Comparison of ENCODE assay signal across 1 cellular context in the genomic region with DNA sequence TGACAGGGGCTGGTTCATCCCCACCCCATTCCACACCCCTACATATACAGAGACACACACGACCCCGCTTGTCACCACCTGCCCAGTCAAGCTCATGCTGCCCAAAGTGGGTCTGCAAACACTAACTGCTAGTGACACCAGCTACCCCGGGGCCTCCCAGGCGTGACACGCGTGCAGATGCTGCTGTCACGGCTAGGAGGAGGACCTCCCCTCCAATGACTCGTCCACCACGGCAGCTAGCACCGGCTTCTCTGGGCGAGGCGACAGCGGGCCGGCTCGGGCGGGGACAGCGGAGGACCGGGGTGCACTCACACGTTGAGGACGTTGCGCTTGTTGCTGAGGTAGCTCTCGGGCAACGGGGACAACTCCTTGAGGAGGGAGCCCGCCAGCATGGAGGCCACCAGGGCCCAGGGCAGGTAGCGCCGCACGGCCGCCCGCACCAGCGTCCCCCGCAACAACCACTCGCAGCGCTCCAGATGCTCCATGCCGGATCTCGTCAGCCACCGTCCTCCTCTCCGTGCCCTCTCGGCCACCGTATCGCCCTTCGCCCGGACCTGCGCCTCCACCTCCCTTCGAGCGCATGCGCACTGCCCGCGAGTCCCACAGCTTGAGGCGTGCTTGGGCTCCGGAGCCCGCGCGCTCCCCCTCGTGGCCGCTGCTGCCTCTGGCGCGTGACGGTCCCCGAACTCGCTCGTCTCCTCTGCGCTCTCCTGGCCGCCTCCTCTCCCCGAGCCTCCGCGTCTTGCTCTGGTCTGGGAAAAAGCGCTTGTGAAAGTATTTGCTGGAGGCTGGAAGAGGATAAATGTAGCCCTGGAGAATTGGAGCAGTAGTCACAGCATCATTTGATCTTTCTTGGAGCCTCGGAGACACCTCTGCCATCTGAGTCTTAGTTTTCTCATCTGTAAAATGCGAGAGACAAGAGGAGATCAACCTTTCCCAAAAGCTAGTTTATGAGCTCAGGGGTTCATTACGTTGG.
TF ChIP-seq lines count a peak whose summit lies in the region.

A gene with protein sequence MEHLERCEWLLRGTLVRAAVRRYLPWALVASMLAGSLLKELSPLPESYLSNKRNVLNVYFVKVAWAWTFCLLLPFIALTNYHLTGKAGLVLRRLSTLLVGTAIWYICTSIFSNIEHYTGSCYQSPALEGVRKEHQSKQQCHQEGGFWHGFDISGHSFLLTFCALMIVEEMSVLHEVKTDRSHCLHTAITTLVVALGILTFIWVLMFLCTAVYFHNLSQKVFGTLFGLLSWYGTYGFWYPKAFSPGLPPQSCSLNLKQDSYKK (minus strand): TSS at position 539 of the 976 bp plus-strand sequence. CDS start 54 bp downstream, at position 485.

TF ChIP-seq in K562, 482 proteins besides CTCF, POLR2A, EP300 and RAD21 (continued from another document and continues in another):
- TF ChIP-seq, protein P1, sequence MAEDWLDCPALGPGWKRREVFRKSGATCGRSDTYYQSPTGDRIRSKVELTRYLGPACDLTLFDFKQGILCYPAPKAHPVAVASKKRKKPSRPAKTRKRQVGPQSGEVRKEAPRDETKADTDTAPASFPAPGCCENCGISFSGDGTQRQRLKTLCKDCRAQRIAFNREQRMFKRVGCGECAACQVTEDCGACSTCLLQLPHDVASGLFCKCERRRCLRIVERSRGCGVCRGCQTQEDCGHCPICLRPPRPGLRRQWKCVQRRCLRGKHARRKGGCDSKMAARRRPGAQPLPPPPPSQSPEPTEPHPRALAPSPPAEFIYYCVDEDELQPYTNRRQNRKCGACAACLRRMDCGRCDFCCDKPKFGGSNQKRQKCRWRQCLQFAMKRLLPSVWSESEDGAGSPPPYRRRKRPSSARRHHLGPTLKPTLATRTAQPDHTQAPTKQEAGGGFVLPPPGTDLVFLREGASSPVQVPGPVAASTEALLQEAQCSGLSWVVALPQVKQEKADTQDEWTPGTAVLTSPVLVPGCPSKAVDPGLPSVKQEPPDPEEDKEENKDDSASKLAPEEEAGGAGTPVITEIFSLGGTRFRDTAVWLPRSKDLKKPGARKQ (CRISPR knock-in tag; IDR thresholded peaks at IDR 0.05), result no peak
- no peak for TF ChIP-seq BCLAF1 (IDR thresholded peaks at IDR 0.05; ENCODE audit: borderline replicate concordance in 1 of 2, control insufficient read depth in 1 of 2, low read depth in 2 of 2, low read length in 1 of 2)
- TF ChIP-seq ZNF133 (CRISPR knock-in tag; IDR thresholded peaks at IDR 0.05), result no peak
- TF ChIP-seq FIP1L1 (IDR thresholded peaks at IDR 0.05; ENCODE audit: low read depth, low read length, poor library complexity, severe bottlenecking), result peak; percentile 79
- TF ChIP-seq SNIP1 (IDR thresholded peaks at IDR 0.05; ENCODE audit: low read depth), result no peak
- TF ChIP-seq MECOM (CRISPR knock-in tag; IDR thresholded peaks at IDR 0.05), result no peak
- TF ChIP-seq ARNT (IDR thresholded peaks at IDR 0.05), result no peak
- TF ChIP-seq SP2 (IDR thresholded peaks at IDR 0.05; ENCODE audit: extremely low read depth, low read depth, low read length, poor library complexity, severe bottlenecking), result no peak
- TF ChIP-seq ZNF398 (CRISPR knock-in tag; IDR thresholded peaks at IDR 0.05), result no peak
- TF ChIP-seq NFIX (CRISPR knock-in tag; IDR thresholded peaks at IDR 0.05; ENCODE audit: low read depth), result no peak
- no peak for TF ChIP-seq ZC3H4 (CRISPR knock-in tag; IDR thresholded peaks at IDR 0.05; ENCODE audit: borderline replicate concordance)
- no peak; a peak in 1 of 4 replicates for TF ChIP-seq FOXK2 (conservative IDR thresholded peaks at IDR 0.05 in 1 of 2, IDR thresholded peaks at IDR 0.05 in 1 of 2; ENCODE audit: low read depth in 2 of 2)
- TF ChIP-seq ZNF263 (CRISPR knock-in tag; IDR thresholded peaks at IDR 0.05; ENCODE audit: borderline replicate concordance), result peak; percentile 94
- no peak for TF ChIP-seq ZNF175 (CRISPR knock-in tag; IDR thresholded peaks at IDR 0.05; ENCODE audit: low read depth)
- no peak for TF ChIP-seq BRF1 (IDR thresholded peaks at IDR 0.05; ENCODE audit: borderline replicate concordance, extremely low read depth, insufficient read length)
- TF ChIP-seq BACH1 (tag; IDR thresholded peaks at IDR 0.05), result no peak
- TF ChIP-seq ZNF780A (CRISPR knock-in tag; IDR thresholded peaks at IDR 0.05), result no peak
- no peak for TF ChIP-seq PPARD (CRISPR knock-in tag; IDR thresholded peaks at IDR 0.05)
- TF ChIP-seq PKNOX1 (IDR thresholded peaks at IDR 0.05), result no peak
- no peak for TF ChIP-seq CHD2 (IDR thresholded peaks at IDR 0.05; ENCODE audit: low read depth, low read length)
- TF ChIP-seq, protein P2, sequence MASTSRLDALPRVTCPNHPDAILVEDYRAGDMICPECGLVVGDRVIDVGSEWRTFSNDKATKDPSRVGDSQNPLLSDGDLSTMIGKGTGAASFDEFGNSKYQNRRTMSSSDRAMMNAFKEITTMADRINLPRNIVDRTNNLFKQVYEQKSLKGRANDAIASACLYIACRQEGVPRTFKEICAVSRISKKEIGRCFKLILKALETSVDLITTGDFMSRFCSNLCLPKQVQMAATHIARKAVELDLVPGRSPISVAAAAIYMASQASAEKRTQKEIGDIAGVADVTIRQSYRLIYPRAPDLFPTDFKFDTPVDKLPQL (IDR thresholded peaks at IDR 0.05; ENCODE audit: extremely low read depth, insufficient read length), result no peak
- peak; percentile 89 for TF ChIP-seq POU5F1 (IDR thresholded peaks at IDR 0.05; ENCODE audit: borderline replicate concordance, low read depth, low read length, partially characterized antibody)
- no peak for TF ChIP-seq ZNF197 (CRISPR knock-in tag; IDR thresholded peaks at IDR 0.05; ENCODE audit: low read depth)
- peak; percentile 58 for TF ChIP-seq HCFC1 (IDR thresholded peaks at IDR 0.05; ENCODE audit: low read depth, low read length)
- TF ChIP-seq JUND (IDR thresholded peaks at IDR 0.05; ENCODE audit: borderline replicate concordance, low read depth, low read length), result no peak
- TF ChIP-seq JUND (tag; IDR thresholded peaks at IDR 0.05; ENCODE audit: borderline replicate concordance, low read depth, low read length), result no peak
- no peak for TF ChIP-seq FOXM1 (IDR thresholded peaks at IDR 0.05; ENCODE audit: low read depth)
- 0 out of 2 replicates have a peak, but pooled peaks have one; percentile 48 for TF ChIP-seq FOXM1 (CRISPR knock-in tag; IDR thresholded peaks at IDR 0.05; ENCODE audit: low read depth)
- no peak for TF ChIP-seq ZKSCAN1 (IDR thresholded peaks at IDR 0.05; ENCODE audit: low read depth, low read length)
- TF ChIP-seq ZNF121 (CRISPR knock-in tag; conservative IDR thresholded peaks at IDR 0.05), result no peak
- peak; percentile 77 for TF ChIP-seq RB1 (IDR thresholded peaks at IDR 0.05; ENCODE audit: low read depth)
- TF ChIP-seq ATF7 (IDR thresholded peaks at IDR 0.05), result peak; percentile 78
- TF ChIP-seq ZNF146 (CRISPR knock-in tag; IDR thresholded peaks at IDR 0.05; ENCODE audit: unreplicated experiment), result no peak
- no peak for TF ChIP-seq FOXO4 (CRISPR knock-in tag; IDR thresholded peaks at IDR 0.05)
- no peak for TF ChIP-seq PCBP2 (IDR thresholded peaks at IDR 0.05; ENCODE audit: low read depth, low read length, poor library complexity, severe bottlenecking)
- no peak for TF ChIP-seq ZBTB17 (CRISPR knock-in tag; IDR thresholded peaks at IDR 0.05)
- no peak for TF ChIP-seq SMARCA5 (IDR thresholded peaks at IDR 0.05)
- TF ChIP-seq HMG20A (CRISPR knock-in tag; conservative IDR thresholded peaks at IDR 0.05), result no peak
- TF ChIP-seq E2F1 (CRISPR knock-in tag; IDR thresholded peaks at IDR 0.05), result no peak
- TF ChIP-seq, protein P3, sequence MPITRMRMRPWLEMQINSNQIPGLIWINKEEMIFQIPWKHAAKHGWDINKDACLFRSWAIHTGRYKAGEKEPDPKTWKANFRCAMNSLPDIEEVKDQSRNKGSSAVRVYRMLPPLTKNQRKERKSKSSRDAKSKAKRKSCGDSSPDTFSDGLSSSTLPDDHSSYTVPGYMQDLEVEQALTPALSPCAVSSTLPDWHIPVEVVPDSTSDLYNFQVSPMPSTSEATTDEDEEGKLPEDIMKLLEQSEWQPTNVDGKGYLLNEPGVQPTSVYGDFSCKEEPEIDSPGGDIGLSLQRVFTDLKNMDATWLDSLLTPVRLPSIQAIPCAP (CRISPR knock-in tag; IDR thresholded peaks at IDR 0.05; ENCODE audit: borderline replicate concordance), result no peak
- TF ChIP-seq ZNF224 (CRISPR knock-in tag; IDR thresholded peaks at IDR 0.05), result no peak
- TF ChIP-seq MCM3 (IDR thresholded peaks at IDR 0.05), result no peak
- no peak for TF ChIP-seq ZKSCAN8 (CRISPR knock-in tag; IDR thresholded peaks at IDR 0.05)
- TF ChIP-seq E2F3 (CRISPR knock-in tag; IDR thresholded peaks at IDR 0.05), result no peak
- TF ChIP-seq TEAD1 (CRISPR knock-in tag; IDR thresholded peaks at IDR 0.05), result no peak; a peak in 1 of 4 replicates
- no peak for TF ChIP-seq WHSC1 (IDR thresholded peaks at IDR 0.05; ENCODE audit: low read length)
- TF ChIP-seq SNRNP70 (optimal IDR thresholded peaks at IDR 0.05; ENCODE audit: low read depth, low read length), result no peak
- TF ChIP-seq HDAC8 (tag; IDR thresholded peaks at IDR 0.05), result no peak
- TF ChIP-seq KDM2B (CRISPR knock-in tag; IDR thresholded peaks at IDR 0.05), result no peak; the same call in 1 of the 2 replicates
- TF ChIP-seq SAFB (IDR thresholded peaks at IDR 0.05; ENCODE audit: borderline replicate concordance, low read depth, low read length), result peak; percentile 76
- TF ChIP-seq HSF4 (CRISPR knock-in tag; IDR thresholded peaks at IDR 0.05; ENCODE audit: borderline replicate concordance), result no peak
- no peak for TF ChIP-seq ZNF830 (CRISPR knock-in tag; IDR thresholded peaks at IDR 0.05)
- TF ChIP-seq CBFA2T2 (conservative IDR thresholded peaks at IDR 0.05), result no peak
- TF ChIP-seq NFRKB (IDR thresholded peaks at IDR 0.05; ENCODE audit: low read depth), result no peak
